Comparison of ENCODE assay signal across 10 cellular contexts in genomic region chr6:31922942-31923341, GRCh38. TPM values are rescaled to one million over a fixed set of nuclear protein-coding genes. Genes with fewer than 3 reads are reported as not detected.
DNase-seq lines count a peak whose midpoint lies in the region; ATAC-seq and TF ChIP-seq lines count a peak whose summit lies in the region.
"Had no signal": no experiment of that assay in that cellular context is flagged by ENCODE, and none has a peak within 500 bp of the region (broad histone marks: within the 10 kb centered on the region; RNA-seq: fewer than 3 reads in every experiment).

No MANE protein-coding gene starts in this region.

- H3K4me1 ChIP-seq in HEK293 (ENCODE audit: control insufficient read depth, insufficient read depth, low read length) (no peaks in the 10 kb centered on the region), osteoblast (ENCODE audit: insufficient read depth, low read length) (no peaks in the 10 kb centered on the region)

- no peaks in the 10 kb centered on the region for H3K9me3 Mint-ChIP-seq in activated naive CD4-positive, alpha-beta T cell treated with anti-CD3 and anti-CD28 coated beads, Interleukin-2, amount 50 U/mL, for 24 hours

- CTCF ChIA-PET in HEK293 (lab: Yijun Ruan, JAX): interaction anchor here (0.6 to 1.6 kb wide), 12 partner anchors 12 to 324 kb away, joined by 3 to 7 read pairs (median 4); partner anchors contain the start of gene VARS1

- no peak overlapping the region for H3K4me3 Mint-ChIP-seq in activated naive CD4-positive, alpha-beta T cell treated with anti-CD3 and anti-CD28 coated beads, Interleukin-2, amount 50 U/mL, for 24 hours

- no peaks in the 10 kb centered on the region for H3K27me3 ChIP-seq in osteoblast (ENCODE audit: insufficient read depth, low read length)

- no peak overlapping the region for H2AFZ ChIP-seq in osteoblast (ENCODE audit: low read length)

- H3K36me3 Mint-ChIP-seq in activated naive CD4-positive, alpha-beta T cell treated with anti-CD3 and anti-CD28 coated beads, Interleukin-2, amount 50 U/mL, for 24 hours: no peaks in the 10 kb centered on the region

- no peaks in the 10 kb centered on the region for H3K27me3 Mint-ChIP-seq in activated naive CD4-positive, alpha-beta T cell treated with anti-CD3 and anti-CD28 coated beads, Interleukin-2, amount 50 U/mL, for 24 hours

- DNase-seq in NCI-H2171 treated with DMSO at 0.1 percent for 48 hours (lab: John Stamatoyannopoulos, UW): peak; percentile 30
- DNase-seq in NCI-H2171 (lab: John Stamatoyannopoulos, UW): no peak
- no peak for DNase-seq in osteoblast (ENCODE audit: insufficient read length, low spot score, missing footprints)
- DNase-seq in SKM-1 (lab: John Stamatoyannopoulos, UW; ENCODE audit: unreplicated experiment): no peak
- DNase-seq: NCI-H226, retina had no signal

- no peak overlapping the region for H3K4me2 ChIP-seq in osteoblast (ENCODE audit: insufficient read depth, low read length)

- no peak overlapping the region for H3K4me3 ChIP-seq in HEK293 (ENCODE audit: low read depth, low read length)
- H3K4me3 ChIP-seq in osteoblast (ENCODE audit: insufficient read depth, low read length): no peak overlapping the region

- H3K27ac Mint-ChIP-seq in activated naive CD4-positive, alpha-beta T cell treated with anti-CD3 and anti-CD28 coated beads, Interleukin-2, amount 50 U/mL, for 24 hours: peak overlapping the region; percentile 73

- ATAC-seq in HG03025 (IDR thresholded peaks at IDR 0.05; ENCODE audit: low FRiP score, unreplicated experiment): no peak
- ATAC-seq in GM18502 (IDR thresholded peaks at IDR 0.05; ENCODE audit: poor library complexity, unreplicated experiment): no peak

- peak; percentile 47; the same call in 1 of the 2 replicates for TF ChIP-seq CTCF in HEK293 (tag by site-specific recombination; IDR thresholded peaks at IDR 0.05)
- peak; percentile 35 for TF ChIP-seq CTCF in osteoblast (IDR thresholded peaks at IDR 0.05; ENCODE audit: extremely low read depth, low read depth, low read length)

- POLR2A ChIA-PET in HEK293 (lab: Yijun Ruan, JAX): interaction anchor here (0.6 to 1.9 kb wide), 7 partner anchors 18 to 425 kb away, joined by 3 to 5 read pairs (median 3); partner anchors contain the start of genes C6orf47, EHMT2 and MICB

- no peaks in the 10 kb centered on the region for H3K9me3 ChIP-seq in HEK293 (ENCODE audit: control insufficient read depth, insufficient read depth, low read depth, low read length)
- H3K9me3 ChIP-seq in osteoblast (ENCODE audit: low read depth, low read length): no peaks in the 10 kb centered on the region

- H4K20me1 ChIP-seq in osteoblast (ENCODE audit: insufficient read depth, low read length): no peaks in the 10 kb centered on the region

- H3K36me3 ChIP-seq in HEK293 (ENCODE audit: control insufficient read depth in 2 of 2, insufficient read depth in 1 of 2, low read length in 2 of 2) (no peaks in the 10 kb centered on the region), osteoblast (ENCODE audit: insufficient read depth, low read length) (no peaks in the 10 kb centered on the region)

- no peak overlapping the region for H3K27ac ChIP-seq in HEK293 (ENCODE audit: extremely low read depth, low read depth, low read length)
- no peak overlapping the region for H3K27ac ChIP-seq in osteoblast (ENCODE audit: low read depth, low read length)

- H3K4me1 Mint-ChIP-seq in activated naive CD4-positive, alpha-beta T cell treated with anti-CD3 and anti-CD28 coated beads, Interleukin-2, amount 50 U/mL, for 24 hours: no peaks in the 10 kb centered on the region

- no peaks in the 10 kb centered on the region for H3K79me2 ChIP-seq in osteoblast (ENCODE audit: insufficient read depth, low read length)

TF ChIP-seq in HEK293, 187 proteins besides CTCF, POLR2A, EP300 and RAD21:
- TF ChIP-seq ZNF654 (tag by site-specific recombination; IDR thresholded peaks at IDR 0.05; ENCODE audit: low read depth): peak; percentile 49
- TF ChIP-seq ZBTB17 (tag by site-specific recombination; IDR thresholded peaks at IDR 0.05): peak; percentile 46
- TF ChIP-seq ZNF140 (tag by site-specific recombination; IDR thresholded peaks at IDR 0.05): no peak
- no peak for TF ChIP-seq ZNF664 (tag by site-specific recombination; IDR thresholded peaks at IDR 0.05)
- TF ChIP-seq ZNF792 (tag by site-specific recombination; IDR thresholded peaks at IDR 0.05): no peak
- no peak for TF ChIP-seq KLF16 (tag by site-specific recombination; IDR thresholded peaks at IDR 0.05)

RNA-seq across cellular contexts. Expression of gene C2, which starts 4.6 kb away (rescaled TPM):
- total RNA-seq in osteoblast: 12.7 and 18.0 TPM in 2 replicates

RNA-seq across cellular contexts. Expression of gene ZBTB12, which starts 21.1 kb away (rescaled TPM):
- total RNA-seq in osteoblast: 2.1 and 3.6 TPM in 2 replicates

RNA-seq across cellular contexts. Expression of gene CFB, which starts 23.0 kb away (rescaled TPM):
- total RNA-seq in osteoblast: 16.5 and 26.8 TPM in 2 replicates

RNA-seq across cellular contexts. Expression of gene EHMT2, which starts 25.4 kb away (rescaled TPM):
- 40.1 and 40.9 TPM in 2 replicates for total RNA-seq in osteoblast

RNA-seq across cellular contexts. Expression of gene NELFE, which starts 35.8 kb away (rescaled TPM):
- total RNA-seq in osteoblast: 86.5 and 95.8 TPM in 2 replicates
